8 cellular contexts compared by ENCODE assay signal in genomic region chr2:240991378-240992263, GRCh38. TPM values are rescaled to one million over a fixed set of nuclear protein-coding genes. Genes with fewer than 3 reads are reported as not detected.
DNase-seq lines count a peak whose midpoint lies in the region; TF ChIP-seq lines count a peak whose summit lies in the region.

No MANE protein-coding gene starts in this region.

- no peaks in the 10 kb centered on the region for H3K9me3 ChIP-seq in thyroid gland

- H3K27me3 ChIP-seq in layer of hippocampus (ENCODE audit: control insufficient read depth, insufficient read depth, low read length): peaks cover 3% of the 10 kb centered on the region
- no peaks in the 10 kb centered on the region for H3K27me3 ChIP-seq in thyroid gland

- intact Hi-C loops in thyroid gland (cut with DNase I): loop anchor here (10.0 kb wide), 2 partner anchors 77 to 163 kb away; partner anchors contain the start of gene PPP1R7

- no peak for TF ChIP-seq CTCF in thyroid gland (IDR thresholded peaks at IDR 0.05)

- H3K36me3 ChIP-seq in thyroid gland: no peaks in the 10 kb centered on the region

- 60 to 81% methylated on average over 15 to 29 of the region's 33 CpGs for WGBS in thyroid gland, 2 donors

- TF ChIP-seq POLR2A in thyroid gland (IDR thresholded peaks at IDR 0.05): peak in 1 of 2 donors; percentile 9

- peaks cover 39 to 92% of the 10 kb centered on the region in 2 donors for H3K4me1 ChIP-seq in thyroid gland

- peak overlapping the region; percentile 78 for H3K27ac ChIP-seq in layer of hippocampus (ENCODE audit: low read depth, low read length)
- H3K27ac ChIP-seq in thyroid gland: peak overlapping the region; percentile 65 to 75 (median 66)

- DNase-seq in COLO668 (lab: John Stamatoyannopoulos, UW; ENCODE audit: unreplicated experiment) (peak; percentile 92), NCI-H1092 (lab: John Stamatoyannopoulos, UW) (peak; percentile 44), brain pericyte (ENCODE audit: low read depth, low spot score) (peak; percentile 77), thyroid gland (peak; percentile 62)
- DNase-seq in stimulated activated CD4-positive, alpha-beta T cell treated with anti-CD3 and anti-CD28 coated beads, Interleukin-1b, Interleukin-23, amount 100 ng/mL, for 48 hours: no peak
- no peak for DNase-seq in stimulated activated CD4-positive, alpha-beta T cell treated with anti-CD3 and anti-CD28 coated beads, Interleukin-4, amount 100 ng/mL, for 24 hours
- DNase-seq in stimulated activated CD4-positive, alpha-beta T cell treated with anti-CD3 and anti-CD28 coated beads, Interleukin-4, amount 100 ng/mL, for 1 hour: no peak

- H3K4me3 ChIP-seq in thyroid gland (replicated peaks in 1 of 3): no peak overlapping the region

RNA-seq across cellular contexts. Expression of gene SNED1, which starts 6.8 kb away (rescaled TPM):
- 100 to 1,000 TPM in 1 of 4 donors, 10 to 100 TPM in 3; 47.7 to 122 (median 68.7) TPM for total RNA-seq in thyroid gland

Comparison
In these comparisons a context has a peak if more than half of its experiments do, and no peak if none do; other contexts are left out.
1. DNase-seq: peak in COLO668 (single experiment), NCI-H1092 (single experiment), brain pericyte (single experiment) and thyroid gland (2 of 2); none in stimulated activated CD4-positive, alpha-beta T cell treated with anti-CD3 and anti-CD28 coated beads, Interleukin-1b, Interleukin-23, amount 100 ng/mL, for 48 hours (single experiment), stimulated activated CD4-positive, alpha-beta T cell treated with anti-CD3 and anti-CD28 coated beads, Interleukin-4, amount 100 ng/mL, for 24 hours (single experiment) and stimulated activated CD4-positive, alpha-beta T cell treated with anti-CD3 and anti-CD28 coated beads, Interleukin-4, amount 100 ng/mL, for 1 hour (single experiment).